ENCODE assay signal across 1 cellular context in genomic region chrX:43627147-43627546, GRCh38.
TF ChIP-seq lines count a peak whose summit lies in the region.

No MANE protein-coding gene starts in this region.

TF ChIP-seq in HepG2, 621 proteins besides CTCF, POLR2A, EP300 and RAD21 (continued from another document):
- TF ChIP-seq CEBPZ (IDR thresholded peaks at IDR 0.05; ENCODE audit: low read length) (no peak), ZFYVE20 (CRISPR knock-in tag; IDR thresholded peaks at IDR 0.05; ENCODE audit: borderline replicate concordance, low read depth) (no peak), ISL2 (CRISPR knock-in tag; IDR thresholded peaks at IDR 0.05) (0 out of 2 replicates have a peak, but pooled peaks have one; percentile 47), ZNF646 (CRISPR knock-in tag; IDR thresholded peaks at IDR 0.05) (no peak), HNRNPL (IDR thresholded peaks at IDR 0.05; ENCODE audit: low read depth, low read length) (no peak), ZNF280B (CRISPR knock-in tag; IDR thresholded peaks at IDR 0.05; ENCODE audit: borderline replicate concordance) (no peak), ARNT2 (CRISPR knock-in tag; IDR thresholded peaks at IDR 0.05; ENCODE audit: low read depth) (no peak), ZNF12 (CRISPR knock-in tag; IDR thresholded peaks at IDR 0.05) (no peak), FOXA1 (IDR thresholded peaks at IDR 0.05) (no peak), FOXA1 (CRISPR knock-in tag; IDR thresholded peaks at IDR 0.05) (peak; percentile 56), KLF16 (CRISPR knock-in tag; IDR thresholded peaks at IDR 0.05) (no peak), HDAC1 (CRISPR knock-in tag; IDR thresholded peaks at IDR 0.05) (no peak), SIX4 (CRISPR knock-in tag; IDR thresholded peaks at IDR 0.05) (no peak), ZNF776 (CRISPR knock-in tag; IDR thresholded peaks at IDR 0.05) (no peak), CEBPG (CRISPR knock-in tag; IDR thresholded peaks at IDR 0.05) (no peak), SOX6 (IDR thresholded peaks at IDR 0.05) (no peak), SOX6 (CRISPR knock-in tag; IDR thresholded peaks at IDR 0.05) (no peak), ZBTB7A (CRISPR knock-in tag; IDR thresholded peaks at IDR 0.05) (no peak), HINFP (CRISPR knock-in tag; IDR thresholded peaks at IDR 0.05; ENCODE audit: low read depth) (no peak), NFE2L1 (CRISPR knock-in tag; IDR thresholded peaks at IDR 0.05; ENCODE audit: borderline replicate concordance) (no peak), HNF4A (CRISPR knock-in tag; IDR thresholded peaks at IDR 0.05) (0 out of 2 replicates have a peak, but pooled peaks have one; percentile 16), CC2D1A (CRISPR knock-in tag; IDR thresholded peaks at IDR 0.05) (no peak), BCL6 (CRISPR knock-in tag; IDR thresholded peaks at IDR 0.05) (peak; percentile 97), ZNF576 (CRISPR knock-in tag; IDR thresholded peaks at IDR 0.05) (no peak), ZNF782 (CRISPR knock-in tag; IDR thresholded peaks at IDR 0.05; ENCODE audit: borderline replicate concordance) (no peak), RELA (CRISPR knock-in tag; IDR thresholded peaks at IDR 0.05) (no peak), ZFX (CRISPR knock-in tag; IDR thresholded peaks at IDR 0.05; ENCODE audit: low read depth) (peak; percentile 36; the same call in 1 of the 2 replicates), ZNF30 (CRISPR knock-in tag; IDR thresholded peaks at IDR 0.05) (no peak), ZNF589 (CRISPR knock-in tag; conservative IDR thresholded peaks at IDR 0.05) (no peak), RARA (CRISPR knock-in tag; IDR thresholded peaks at IDR 0.05) (peak; percentile 64), HNRNPH1 (optimal IDR thresholded peaks at IDR 0.05; ENCODE audit: low read depth, low read length) (no peak), ZNF33B (CRISPR knock-in tag; IDR thresholded peaks at IDR 0.05) (no peak), PREB (CRISPR knock-in tag; IDR thresholded peaks at IDR 0.05) (no peak)
- TF ChIP-seq, protein P1, sequence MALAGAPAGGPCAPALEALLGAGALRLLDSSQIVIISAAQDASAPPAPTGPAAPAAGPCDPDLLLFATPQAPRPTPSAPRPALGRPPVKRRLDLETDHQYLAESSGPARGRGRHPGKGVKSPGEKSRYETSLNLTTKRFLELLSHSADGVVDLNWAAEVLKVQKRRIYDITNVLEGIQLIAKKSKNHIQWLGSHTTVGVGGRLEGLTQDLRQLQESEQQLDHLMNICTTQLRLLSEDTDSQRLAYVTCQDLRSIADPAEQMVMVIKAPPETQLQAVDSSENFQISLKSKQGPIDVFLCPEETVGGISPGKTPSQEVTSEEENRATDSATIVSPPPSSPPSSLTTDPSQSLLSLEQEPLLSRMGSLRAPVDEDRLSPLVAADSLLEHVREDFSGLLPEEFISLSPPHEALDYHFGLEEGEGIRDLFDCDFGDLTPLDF (CRISPR knock-in tag; IDR thresholded peaks at IDR 0.05): no peak
